In genomic region chr3:4571690-4572334, GRCh38 we compare ENCODE assay signal across 1 cellular context.
TF ChIP-seq lines count a peak whose summit lies in the region.

No MANE protein-coding gene starts in this region.

TF ChIP-seq in GM23338, 12 proteins besides CTCF, POLR2A, EP300 and RAD21 (continued from another document):
- TF ChIP-seq, protein P1, sequence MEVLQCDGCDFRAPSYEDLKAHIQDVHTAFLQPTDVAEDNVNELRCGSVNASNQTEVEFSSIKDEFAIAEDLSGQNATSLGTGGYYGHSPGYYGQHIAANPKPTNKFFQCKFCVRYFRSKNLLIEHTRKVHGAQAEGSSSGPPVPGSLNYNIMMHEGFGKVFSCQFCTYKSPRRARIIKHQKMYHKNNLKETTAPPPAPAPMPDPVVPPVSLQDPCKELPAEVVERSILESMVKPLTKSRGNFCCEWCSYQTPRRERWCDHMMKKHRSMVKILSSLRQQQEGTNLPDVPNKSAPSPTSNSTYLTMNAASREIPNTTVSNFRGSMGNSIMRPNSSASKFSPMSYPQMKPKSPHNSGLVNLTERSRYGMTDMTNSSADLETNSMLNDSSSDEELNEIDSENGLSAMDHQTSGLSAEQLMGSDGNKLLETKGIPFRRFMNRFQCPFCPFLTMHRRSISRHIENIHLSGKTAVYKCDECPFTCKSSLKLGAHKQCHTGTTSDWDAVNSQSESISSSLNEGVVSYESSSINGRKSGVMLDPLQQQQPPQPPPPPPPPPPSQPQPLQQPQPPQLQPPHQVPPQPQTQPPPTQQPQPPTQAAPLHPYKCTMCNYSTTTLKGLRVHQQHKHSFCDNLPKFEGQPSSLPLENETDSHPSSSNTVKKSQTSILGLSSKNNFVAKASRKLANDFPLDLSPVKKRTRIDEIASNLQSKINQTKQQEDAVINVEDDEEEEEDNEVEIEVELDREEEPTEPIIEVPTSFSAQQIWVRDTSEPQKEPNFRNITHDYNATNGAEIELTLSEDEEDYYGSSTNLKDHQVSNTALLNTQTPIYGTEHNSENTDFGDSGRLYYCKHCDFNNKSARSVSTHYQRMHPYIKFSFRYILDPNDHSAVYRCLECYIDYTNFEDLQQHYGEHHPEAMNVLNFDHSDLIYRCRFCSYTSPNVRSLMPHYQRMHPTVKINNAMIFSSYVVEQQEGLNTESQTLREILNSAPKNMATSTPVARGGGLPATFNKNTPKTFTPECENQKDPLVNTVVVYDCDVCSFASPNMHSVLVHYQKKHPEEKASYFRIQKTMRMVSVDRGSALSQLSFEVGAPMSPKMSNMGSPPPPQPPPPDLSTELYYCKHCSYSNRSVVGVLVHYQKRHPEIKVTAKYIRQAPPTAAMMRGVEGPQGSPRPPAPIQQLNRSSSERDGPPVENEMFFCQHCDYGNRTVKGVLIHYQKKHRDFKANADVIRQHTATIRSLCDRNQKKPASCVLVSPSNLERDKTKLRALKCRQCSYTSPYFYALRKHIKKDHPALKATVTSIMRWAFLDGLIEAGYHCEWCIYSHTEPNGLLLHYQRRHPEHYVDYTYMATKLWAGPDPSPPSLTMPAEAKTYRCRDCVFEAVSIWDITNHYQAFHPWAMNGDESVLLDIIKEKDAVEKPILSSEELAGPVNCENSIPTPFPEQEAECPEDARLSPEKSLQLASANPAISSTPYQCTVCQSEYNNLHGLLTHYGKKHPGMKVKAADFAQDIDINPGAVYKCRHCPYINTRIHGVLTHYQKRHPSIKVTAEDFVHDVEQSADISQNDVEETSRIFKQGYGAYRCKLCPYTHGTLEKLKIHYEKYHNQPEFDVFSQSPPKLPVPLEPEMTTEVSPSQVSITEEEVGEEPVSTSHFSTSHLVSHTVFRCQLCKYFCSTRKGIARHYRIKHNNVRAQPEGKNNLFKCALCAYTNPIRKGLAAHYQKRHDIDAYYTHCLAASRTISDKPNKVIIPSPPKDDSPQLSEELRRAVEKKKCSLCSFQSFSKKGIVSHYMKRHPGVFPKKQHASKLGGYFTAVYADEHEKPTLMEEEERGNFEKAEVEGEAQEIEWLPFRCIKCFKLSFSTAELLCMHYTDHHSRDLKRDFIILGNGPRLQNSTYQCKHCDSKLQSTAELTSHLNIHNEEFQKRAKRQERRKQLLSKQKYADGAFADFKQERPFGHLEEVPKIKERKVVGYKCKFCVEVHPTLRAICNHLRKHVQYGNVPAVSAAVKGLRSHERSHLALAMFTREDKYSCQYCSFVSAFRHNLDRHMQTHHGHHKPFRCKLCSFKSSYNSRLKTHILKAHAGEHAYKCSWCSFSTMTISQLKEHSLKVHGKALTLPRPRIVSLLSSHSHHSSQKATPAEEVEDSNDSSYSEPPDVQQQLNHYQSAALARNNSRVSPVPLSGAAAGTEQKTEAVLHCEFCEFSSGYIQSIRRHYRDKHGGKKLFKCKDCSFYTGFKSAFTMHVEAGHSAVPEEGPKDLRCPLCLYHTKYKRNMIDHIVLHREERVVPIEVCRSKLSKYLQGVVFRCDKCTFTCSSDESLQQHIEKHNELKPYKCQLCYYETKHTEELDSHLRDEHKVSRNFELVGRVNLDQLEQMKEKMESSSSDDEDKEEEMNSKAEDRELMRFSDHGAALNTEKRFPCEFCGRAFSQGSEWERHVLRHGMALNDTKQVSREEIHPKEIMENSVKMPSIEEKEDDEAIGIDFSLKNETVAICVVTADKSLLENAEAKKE (CRISPR knock-in tag; IDR thresholded peaks at IDR 0.05) = no peak
- TF ChIP-seq NANOG (IDR thresholded peaks at IDR 0.05; ENCODE audit: borderline replicate concordance) (no peak), EZH2phosphoT487 (IDR thresholded peaks at IDR 0.05; ENCODE audit: unreplicated experiment) (no peak), ETS1 (IDR thresholded peaks at IDR 0.05) (no peak), CREB1 (CRISPR knock-in tag; IDR thresholded peaks at IDR 0.05; ENCODE audit: low read depth) (no peak), ZNF331 (CRISPR knock-in tag; IDR thresholded peaks at IDR 0.05; ENCODE audit: low read depth) (no peak), STAT1 (IDR thresholded peaks at IDR 0.05; ENCODE audit: unreplicated experiment) (no peak), JUNB (IDR thresholded peaks at IDR 0.05; ENCODE audit: unreplicated experiment) (no peak), EZH2 (IDR thresholded peaks at IDR 0.05; ENCODE audit: low read depth, unreplicated experiment) (no peak)
- TF ChIP-seq, protein P2, sequence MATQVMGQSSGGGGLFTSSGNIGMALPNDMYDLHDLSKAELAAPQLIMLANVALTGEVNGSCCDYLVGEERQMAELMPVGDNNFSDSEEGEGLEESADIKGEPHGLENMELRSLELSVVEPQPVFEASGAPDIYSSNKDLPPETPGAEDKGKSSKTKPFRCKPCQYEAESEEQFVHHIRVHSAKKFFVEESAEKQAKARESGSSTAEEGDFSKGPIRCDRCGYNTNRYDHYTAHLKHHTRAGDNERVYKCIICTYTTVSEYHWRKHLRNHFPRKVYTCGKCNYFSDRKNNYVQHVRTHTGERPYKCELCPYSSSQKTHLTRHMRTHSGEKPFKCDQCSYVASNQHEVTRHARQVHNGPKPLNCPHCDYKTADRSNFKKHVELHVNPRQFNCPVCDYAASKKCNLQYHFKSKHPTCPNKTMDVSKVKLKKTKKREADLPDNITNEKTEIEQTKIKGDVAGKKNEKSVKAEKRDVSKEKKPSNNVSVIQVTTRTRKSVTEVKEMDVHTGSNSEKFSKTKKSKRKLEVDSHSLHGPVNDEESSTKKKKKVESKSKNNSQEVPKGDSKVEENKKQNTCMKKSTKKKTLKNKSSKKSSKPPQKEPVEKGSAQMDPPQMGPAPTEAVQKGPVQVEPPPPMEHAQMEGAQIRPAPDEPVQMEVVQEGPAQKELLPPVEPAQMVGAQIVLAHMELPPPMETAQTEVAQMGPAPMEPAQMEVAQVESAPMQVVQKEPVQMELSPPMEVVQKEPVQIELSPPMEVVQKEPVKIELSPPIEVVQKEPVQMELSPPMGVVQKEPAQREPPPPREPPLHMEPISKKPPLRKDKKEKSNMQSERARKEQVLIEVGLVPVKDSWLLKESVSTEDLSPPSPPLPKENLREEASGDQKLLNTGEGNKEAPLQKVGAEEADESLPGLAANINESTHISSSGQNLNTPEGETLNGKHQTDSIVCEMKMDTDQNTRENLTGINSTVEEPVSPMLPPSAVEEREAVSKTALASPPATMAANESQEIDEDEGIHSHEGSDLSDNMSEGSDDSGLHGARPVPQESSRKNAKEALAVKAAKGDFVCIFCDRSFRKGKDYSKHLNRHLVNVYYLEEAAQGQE (IDR thresholded peaks at IDR 0.05; ENCODE audit: unreplicated experiment) = no peak
